14 cellular contexts compared by ENCODE assay signal in the genomic region with DNA sequence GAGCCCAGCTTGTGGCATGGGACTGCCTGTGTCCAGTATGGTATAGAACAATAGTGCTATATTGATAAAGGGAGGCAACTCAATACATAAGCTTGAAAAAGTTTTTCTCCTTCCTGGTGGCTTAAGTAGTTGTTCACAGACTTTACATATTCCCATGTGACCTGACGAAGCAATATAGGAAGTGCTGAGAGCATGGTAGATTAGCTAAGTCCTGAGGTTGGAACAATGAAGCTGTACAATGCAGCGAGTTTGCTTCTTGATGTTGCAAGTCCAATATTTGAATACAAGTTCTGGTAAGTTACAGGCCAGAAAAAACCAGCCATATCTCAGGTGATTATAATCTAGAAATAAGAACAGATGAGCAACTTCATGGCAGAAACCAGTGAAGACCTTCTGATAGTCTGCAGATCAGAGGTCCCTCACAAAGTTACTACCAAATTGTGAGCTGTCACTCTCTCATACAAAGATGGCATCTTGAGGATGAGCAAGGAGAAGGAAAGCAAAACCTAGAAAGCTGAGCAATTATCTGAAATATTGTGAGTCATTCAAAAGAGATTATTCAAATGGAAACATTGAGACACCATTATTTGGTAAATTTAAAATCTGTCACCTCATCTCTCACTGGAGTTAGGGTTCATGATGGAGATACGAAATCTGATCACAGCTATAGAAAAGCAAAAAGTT.
A peak's percentile ranks its signal among the peaks of the same experiment; 100 is the strongest.
DNase-seq lines count a peak whose midpoint lies in the region; ATAC-seq and TF ChIP-seq lines count a peak whose summit lies in the region.
"Had no signal": no experiment of that assay in that cellular context is flagged by ENCODE, and none has a peak within 500 bp of the region (broad histone marks: within the 10 kb centered on the region; RNA-seq: fewer than 3 reads in every experiment).

No MANE protein-coding gene starts in this region.

- H3K27ac ChIP-seq in adrenal gland = no peak overlapping the region

- H3K4me3 Mint-ChIP-seq in activated T-cell treated with anti-CD3 and anti-CD28 coated beads, Interleukin-2, amount 50 U/mL, for 4 hours = no peak overlapping the region
- H3K4me3 Mint-ChIP-seq in activated naive CD8-positive, alpha-beta T cell treated with anti-CD3 and anti-CD28 coated beads for 36 hours = peak overlapping the region; percentile 37

- DNase-seq in activated T-cell treated with anti-CD3 and anti-CD28 coated beads, Interleukin-2, amount 50 U/mL, for 4 hours = no peak
- DNase-seq in activated T-cell treated with anti-CD3 and anti-CD28 coated beads for 4 hours (no peak), adrenal gland (no peak)
- no peak for DNase-seq in activated naive CD8-positive, alpha-beta T cell treated with anti-CD3 and anti-CD28 coated beads for 36 hours
- no peak for DNase-seq in stimulated activated naive CD8-positive, alpha-beta T cell treated with anti-CD3 and anti-CD28 coated beads, Interleukin-15, Interleukin-2, amounts not matched to agents 100 U/mL and 50 U/mL, for 24 hours
- DNase-seq: amygdala, islet precursor cell, Kasumi-1, NCI-H2029, nucleus accumbens had no signal

- no peak for TF ChIP-seq CTCF in adrenal gland (IDR thresholded peaks at IDR 0.05)

- H3K36me3 Mint-ChIP-seq in activated T-cell treated with anti-CD3 and anti-CD28 coated beads, Interleukin-2, amount 50 U/mL, for 4 hours (ENCODE audit: insufficient read depth) = peaks cover 4% of the 10 kb centered on the region
- H3K36me3 Mint-ChIP-seq in activated naive CD8-positive, alpha-beta T cell treated with anti-CD3 and anti-CD28 coated beads for 36 hours = peaks cover 3% of the 10 kb centered on the region

- H3K36me3 ChIP-seq in adrenal gland (replicated peaks in 1 of 2) = no peaks in the 10 kb centered on the region

- peak; percentile 99 for ATAC-seq in activated T-cell treated with anti-CD3 and anti-CD28 coated beads, Interleukin-2, amount 50 U/mL, for 4 hours
- ATAC-seq in HG03442 (IDR thresholded peaks at IDR 0.05; ENCODE audit: unreplicated experiment) = peak; percentile 55
- peak; percentile 84 for ATAC-seq in stimulated activated naive CD8-positive, alpha-beta T cell treated with anti-CD3 and anti-CD28 coated beads, Interleukin-15, Interleukin-2, amounts not matched to agents 100 U/mL and 50 U/mL, for 24 hours
- ATAC-seq in GM19455 (IDR thresholded peaks at IDR 0.05; ENCODE audit: unreplicated experiment) = no peak
- no peak for ATAC-seq in HG02870 (IDR thresholded peaks at IDR 0.05; ENCODE audit: unreplicated experiment)

- no peak overlapping the region for H3K4me3 ChIP-seq in adrenal gland
- H3K4me3 ChIP-seq: skin epidermis had no signal

- TF ChIP-seq POLR2A in adrenal gland (IDR thresholded peaks at IDR 0.05) = no peak

- H3K4me1 Mint-ChIP-seq in activated T-cell treated with anti-CD3 and anti-CD28 coated beads, Interleukin-2, amount 50 U/mL, for 4 hours (ENCODE audit: low read depth) = peaks cover 30% of the 10 kb centered on the region
- peaks cover 11% of the 10 kb centered on the region for H3K4me1 Mint-ChIP-seq in activated naive CD8-positive, alpha-beta T cell treated with anti-CD3 and anti-CD28 coated beads for 36 hours

- peak overlapping the region; percentile 73 for H3K27ac Mint-ChIP-seq in activated naive CD8-positive, alpha-beta T cell treated with anti-CD3 and anti-CD28 coated beads for 36 hours

- no peaks in the 10 kb centered on the region for H3K27me3 ChIP-seq in adrenal gland

- H3K4me1 ChIP-seq in adrenal gland (replicated peaks in 1 of 2) = no peaks in the 10 kb centered on the region

- intact Hi-C loops in adrenal gland (cut with DNase I) = no loop called here

- H3K9me3 Mint-ChIP-seq in activated T-cell treated with anti-CD3 and anti-CD28 coated beads, Interleukin-2, amount 50 U/mL, for 4 hours = peaks cover 10% of the 10 kb centered on the region
- H3K9me3 Mint-ChIP-seq in activated naive CD8-positive, alpha-beta T cell treated with anti-CD3 and anti-CD28 coated beads for 36 hours = peaks cover 9% of the 10 kb centered on the region

- WGBS in adrenal gland, 4 donors = 81 to 87% (median 83%) methylated on average over 3 of the region's 3 CpGs

- no peaks in the 10 kb centered on the region for H3K9me3 ChIP-seq in adrenal gland (replicated peaks in 1 of 3)

- H3K27me3 Mint-ChIP-seq in activated T-cell treated with anti-CD3 and anti-CD28 coated beads, Interleukin-2, amount 50 U/mL, for 4 hours (ENCODE audit: low read depth) = no peaks in the 10 kb centered on the region
- H3K27me3 Mint-ChIP-seq in activated naive CD8-positive, alpha-beta T cell treated with anti-CD3 and anti-CD28 coated beads for 36 hours = no peaks in the 10 kb centered on the region

Comparison
In these comparisons a context has a peak if more than half of its experiments do, and no peak if none do; other contexts are left out.
1. ATAC-seq: peak in activated T-cell treated with anti-CD3 and anti-CD28 coated beads, Interleukin-2, amount 50 U/mL, for 4 hours (2 of 2), HG03442 (single experiment) and stimulated activated naive CD8-positive, alpha-beta T cell treated with anti-CD3 and anti-CD28 coated beads, Interleukin-15, Interleukin-2, amounts not matched to agents 100 U/mL and 50 U/mL, for 24 hours (single experiment); none in GM19455 (single experiment) and HG02870 (single experiment).